ENCODE assay signal across 17 cellular contexts in the genomic region with DNA sequence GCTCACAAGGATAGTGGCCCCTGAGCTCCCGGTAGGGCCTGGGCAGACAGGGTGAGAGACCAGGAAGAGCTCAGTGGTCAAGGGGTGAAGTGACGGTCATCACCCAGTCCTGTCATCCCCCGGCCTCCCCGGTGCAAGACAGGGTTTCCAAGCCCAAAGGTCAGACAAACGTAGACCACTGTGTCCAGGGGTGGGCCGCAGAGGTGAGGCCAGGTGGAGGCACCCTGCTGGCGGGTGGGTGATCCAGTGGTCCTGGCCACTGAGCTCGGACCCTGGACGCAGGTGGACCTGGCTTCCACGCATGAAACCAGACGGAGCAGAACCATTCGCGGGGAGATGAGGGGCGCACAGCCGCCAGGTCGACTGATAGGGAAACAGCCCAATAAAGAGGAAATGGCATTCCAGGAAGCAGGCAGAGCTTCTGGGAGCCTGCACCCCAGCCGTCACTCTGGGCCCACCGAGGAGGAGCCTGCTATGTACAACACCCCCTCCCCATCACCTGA. TPM values are rescaled to one million over a fixed set of nuclear protein-coding genes. Genes with fewer than 3 reads are reported as not detected.
A peak's percentile ranks its signal among the peaks of the same experiment; 100 is the strongest.
DNase-seq lines count a peak whose midpoint lies in the region; ATAC-seq and TF ChIP-seq lines count a peak whose summit lies in the region.
"Had no signal": no experiment of that assay in that cellular context is flagged by ENCODE, and none has a peak within 500 bp of the region (broad histone marks: within the 10 kb centered on the region; RNA-seq: fewer than 3 reads in every experiment).

No MANE protein-coding gene starts in this region.

- TF ChIP-seq CTCF in lower lobe of right lung (IDR thresholded peaks at IDR 0.05), result no peak
- TF ChIP-seq CTCF in suprapubic skin (IDR thresholded peaks at IDR 0.05), result no peak

- H3K36me3 ChIP-seq in lower lobe of right lung (no peaks in the 10 kb centered on the region), suprapubic skin (no peaks in the 10 kb centered on the region)

- no peaks in the 10 kb centered on the region for H3K9me3 ChIP-seq in T-helper 17 cell (ENCODE audit: control insufficient read depth, low read length, poor library complexity, severe bottlenecking)
- H3K9me3 ChIP-seq in lower lobe of right lung, result no peaks in the 10 kb centered on the region
- no peaks in the 10 kb centered on the region for H3K9me3 ChIP-seq in suprapubic skin

- H3K27me3 ChIP-seq in lower lobe of right lung (ENCODE audit: low read depth) (peaks cover 7% of the 10 kb centered on the region), suprapubic skin (peaks cover 17% of the 10 kb centered on the region)

- no peaks in the 10 kb centered on the region for H3K36me3 Mint-ChIP-seq in T-helper 17 cell (ENCODE audit: low read depth)
- H3K36me3 Mint-ChIP-seq: type B pancreatic cell had no signal

- DNase-seq in DMS 273 (lab: John Stamatoyannopoulos, UW; ENCODE audit: unreplicated experiment) (peak; percentile 44), DMS 273 treated with DMSO at 0.1 percent for 48 hours (lab: John Stamatoyannopoulos, UW) (no peak), T-helper 17 cell (peak; percentile 2 to 6 (median 3)), lower lobe of right lung (peak; percentile 45), suprapubic skin (ENCODE audit: low spot score in 2 of 2) (peak; percentile 57 to 65), COLO829 (ENCODE audit: low spot score) (no peak)
- no peak for DNase-seq in activated effector memory CD4-positive, alpha-beta T cell treated with anti-CD3 and anti-CD28 coated beads, Interleukin-2, amount 50 U/mL, for 16 hours
- DNase-seq: activated CD4-positive, CD25-positive, alpha-beta regulatory T cell treated with anti-CD3 and anti-CD28 coated beads, Interleukin-2, amount 50 U/mL, for 72 hours; amniotic stem cell; foreskin melanocyte; HCEC 1CT; T-helper 9 cell had no signal

- no peak for TF ChIP-seq POLR2A in suprapubic skin (IDR thresholded peaks at IDR 0.05)

- 68% methylated on average over 16 of the region's 18 CpGs for WGBS in suprapubic skin

- peaks cover 22% of the 10 kb centered on the region for H3K4me1 ChIP-seq in lower lobe of right lung
- H3K4me1 ChIP-seq in suprapubic skin, result peaks cover 24% of the 10 kb centered on the region

- H3K27ac ChIP-seq in lower lobe of right lung (no peak overlapping the region), suprapubic skin (no peak overlapping the region)
- H3K27ac ChIP-seq: 22Rv1 had no signal

- H3K27me3 Mint-ChIP-seq in T-helper 17 cell, result peaks cover 10% of the 10 kb centered on the region

- peaks cover 4% of the 10 kb centered on the region for H3K4me1 Mint-ChIP-seq in T-helper 17 cell
- H3K4me1 Mint-ChIP-seq: central memory CD8-positive, alpha-beta T cell had no signal

- intact Hi-C loops in lower lobe of right lung (cut with DNase I), result no loop called here

- H3K27ac Mint-ChIP-seq in T-helper 17 cell, result no peak overlapping the region
- H3K27ac Mint-ChIP-seq: nephron, type B pancreatic cell had no signal

- no peak for TF ChIP-seq EP300 in suprapubic skin (IDR thresholded peaks at IDR 0.05)

- ATAC-seq in T-helper 17 cell (no peak), lower lobe of right lung (peak; percentile 24 to 36), GM21717 (IDR thresholded peaks at IDR 0.05; ENCODE audit: unreplicated experiment) (no peak)

- no peak overlapping the region for H3K4me3 Mint-ChIP-seq in T-helper 17 cell
- H3K4me3 Mint-ChIP-seq: central memory CD8-positive, alpha-beta T cell; nephron; type B pancreatic cell had no signal

- H3K4me3 ChIP-seq in lower lobe of right lung (no peak overlapping the region), suprapubic skin (no peak overlapping the region)

RNA-seq across cellular contexts. Expression of a gene that starts 14.4 kb away (rescaled TPM):
- total RNA-seq in T-helper 17 cell, result 10 to 100 TPM; 42.0 to 72.1 TPM
- 36.2 TPM for total RNA-seq in lower lobe of right lung
- total RNA-seq in suprapubic skin, result 10 to 100 TPM in 3 of 4 donors, 1 to 10 TPM in 1; 5.6 to 31.9 (median 13.2) TPM

Comparison
In these comparisons a context has a peak if more than half of its experiments do, and no peak if none do; other contexts are left out.
1. DNase-seq: peak in DMS 273 (single experiment), T-helper 17 cell (3 of 3), lower lobe of right lung (single experiment) and suprapubic skin (2 of 2); none in DMS 273 treated with DMSO at 0.1 percent for 48 hours (single experiment), activated effector memory CD4-positive, alpha-beta T cell treated with anti-CD3 and anti-CD28 coated beads, Interleukin-2, amount 50 U/mL, for 16 hours (single experiment) and COLO829 (single experiment).
2. ATAC-seq: peak in lower lobe of right lung (2 of 2); none in T-helper 17 cell (single experiment) and GM21717 (single experiment).